In the genomic region with DNA sequence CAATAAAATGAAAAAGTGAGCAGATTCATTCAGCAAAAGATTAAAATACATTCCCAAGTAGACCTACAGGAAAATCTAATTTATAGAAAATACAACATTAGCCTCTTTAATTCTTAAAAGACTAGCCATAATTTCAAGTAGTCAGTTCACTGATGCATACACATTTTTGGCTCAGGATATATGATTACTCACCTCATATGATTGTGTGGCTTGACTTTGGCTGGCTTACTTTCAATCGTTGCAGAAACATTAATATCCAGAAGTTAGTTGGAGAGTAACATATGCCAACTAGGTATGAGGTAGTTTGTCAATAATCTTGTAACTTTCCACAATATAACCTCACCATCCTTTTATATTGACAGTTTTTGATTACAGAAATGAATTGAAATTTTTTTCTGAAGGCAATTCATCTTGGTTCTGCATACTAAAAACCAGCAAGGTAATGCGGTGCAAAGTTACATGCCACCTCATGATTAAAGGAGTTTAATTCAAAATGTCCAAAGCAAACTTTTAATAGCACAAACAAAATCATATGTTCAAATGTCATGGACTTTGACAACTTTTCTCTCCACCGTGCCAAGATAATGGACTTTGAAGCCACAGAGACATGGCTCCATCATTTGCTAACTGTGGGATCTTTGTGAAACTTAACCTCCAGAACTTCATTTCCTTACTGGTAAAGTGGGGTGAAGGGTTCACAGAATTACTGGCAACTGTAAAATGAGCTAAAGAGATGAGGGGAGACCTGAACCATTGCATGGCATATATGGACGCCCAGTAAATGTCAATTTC, we compare ENCODE assay signal across 1 cellular context.
TF ChIP-seq lines count a peak whose summit lies in the region.

No MANE protein-coding gene starts in this region.

TF ChIP-seq in IMR-90, 13 proteins besides CTCF, POLR2A, EP300 and RAD21:
- TF ChIP-seq CEBPB (IDR thresholded peaks at IDR 0.05; ENCODE audit: low read depth, low read length) (no peak), MXI1 (IDR thresholded peaks at IDR 0.05; ENCODE audit: borderline replicate concordance, low read depth, low read length) (no peak), CHD1 (IDR thresholded peaks at IDR 0.05; ENCODE audit: low read depth, low read length) (no peak), MAFK (IDR thresholded peaks at IDR 0.05; ENCODE audit: low read depth, low read length) (no peak), RCOR1 (IDR thresholded peaks at IDR 0.05; ENCODE audit: insufficient replicate concordance, low read length) (no peak), RFX5 (IDR thresholded peaks at IDR 0.05; ENCODE audit: low read depth, low read length) (no peak), MAZ (IDR thresholded peaks at IDR 0.05; ENCODE audit: borderline replicate concordance, low read depth, low read length) (no peak), SMC3 (IDR thresholded peaks at IDR 0.05; ENCODE audit: low read depth, low read length) (no peak)
- TF ChIP-seq, protein P1, sequence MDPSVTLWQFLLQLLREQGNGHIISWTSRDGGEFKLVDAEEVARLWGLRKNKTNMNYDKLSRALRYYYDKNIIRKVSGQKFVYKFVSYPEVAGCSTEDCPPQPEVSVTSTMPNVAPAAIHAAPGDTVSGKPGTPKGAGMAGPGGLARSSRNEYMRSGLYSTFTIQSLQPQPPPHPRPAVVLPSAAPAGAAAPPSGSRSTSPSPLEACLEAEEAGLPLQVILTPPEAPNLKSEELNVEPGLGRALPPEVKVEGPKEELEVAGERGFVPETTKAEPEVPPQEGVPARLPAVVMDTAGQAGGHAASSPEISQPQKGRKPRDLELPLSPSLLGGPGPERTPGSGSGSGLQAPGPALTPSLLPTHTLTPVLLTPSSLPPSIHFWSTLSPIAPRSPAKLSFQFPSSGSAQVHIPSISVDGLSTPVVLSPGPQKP (IDR thresholded peaks at IDR 0.05; ENCODE audit: borderline replicate concordance, low read depth, low read length): no peak
